9 cellular contexts compared by ENCODE assay signal in the genomic region with DNA sequence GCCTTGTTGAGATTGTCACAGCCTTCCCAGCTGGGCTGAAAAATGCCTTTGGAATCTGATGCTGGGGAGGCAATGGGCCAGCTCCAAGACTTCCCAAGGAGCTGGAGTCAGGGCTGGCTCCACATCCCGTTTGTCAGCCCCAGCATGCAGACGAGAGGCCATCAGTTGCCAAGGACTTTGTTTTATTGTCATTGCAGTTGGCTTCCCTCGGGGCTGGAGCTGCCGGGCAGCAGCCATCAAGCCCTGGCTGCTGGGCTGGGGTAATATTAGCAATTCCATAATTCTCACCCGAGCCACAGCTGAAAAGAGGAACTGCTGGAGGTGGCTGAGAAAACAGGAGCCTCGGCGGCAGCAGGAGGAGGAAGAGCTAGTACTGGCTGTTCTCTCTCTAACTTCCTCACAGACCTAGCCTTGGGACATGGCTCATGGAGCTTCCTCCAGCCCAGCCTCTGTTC.
DNase-seq lines count a peak whose midpoint lies in the region; ATAC-seq, FAIRE-seq and TF ChIP-seq lines count a peak whose summit lies in the region.
"Had no signal": no experiment of that assay in that cellular context is flagged by ENCODE, and none has a peak within 500 bp of the region (broad histone marks: within the 10 kb centered on the region; RNA-seq: fewer than 3 reads in every experiment).

No MANE protein-coding gene starts in this region.

- H3K4me2 ChIP-seq in SK-N-SH (no peak overlapping the region), GM12878 (ENCODE audit: control insufficient read depth, insufficient read depth) (no peak overlapping the region)

- H3K27ac ChIP-seq in SK-N-SH (ENCODE audit: low read depth in 2 of 2, low read length in 1 of 2) (no peak overlapping the region), GM12878 (ENCODE audit: control insufficient read depth, insufficient read depth) (no peak overlapping the region), left lung (peak overlapping the region in 1 of 2 donors; percentile 0), upper lobe of right lung (no peak overlapping the region)

- SMC1A ChIA-PET in GM12878 (lab: Charles Lee; ENCODE audit: uncharacterized antibody, unreplicated experiment), result no interaction called here

- no peaks in the 10 kb centered on the region for H3K79me2 ChIP-seq in SK-N-SH (ENCODE audit: insufficient read depth)
- H3K79me2 ChIP-seq in GM12878 (ENCODE audit: control insufficient read depth, insufficient read depth, low read length), result no peaks in the 10 kb centered on the region

- in situ Hi-C loops in GM12878 (cut with MboI), result no loop called here

- RAD21 ChIA-PET in GM12878 (lab: Charles Lee; ENCODE audit: unreplicated experiment), result no interaction called here

- no peak for FAIRE-seq in GM12878 (lab: Jason Lieb, UNC)

- 35% methylated on average over 6 of the region's 7 CpGs for WGBS in SK-N-SH (ENCODE audit: low lambda C conversion rate)
- 6% methylated on average over 7 of the region's 7 CpGs for WGBS in GM12878 (ENCODE audit: insufficient coverage, insufficient replicate concordance, low lambda C conversion rate, missing lambda C conversion rate)

- H3K9me3 ChIP-seq in SK-N-SH, result no peaks in the 10 kb centered on the region
- no peaks in the 10 kb centered on the region for H3K9me3 ChIP-seq in GM12878 (replicated peaks; ENCODE audit: control insufficient read depth, insufficient read depth, low read length)
- H3K9me3 ChIP-seq in left lung, result no peaks in the 10 kb centered on the region
- no peaks in the 10 kb centered on the region for H3K9me3 ChIP-seq in upper lobe of right lung

- CTCF ChIA-PET in SK-N-SH (lab: Yijun Ruan, JAX), result interaction anchor here (1.0 kb wide), 1 partner anchor 11 kb away, joined by 3 read pairs; no protein-coding TSS in a partner anchor
- CTCF ChIA-PET in GM12878 (lab: Yijun Ruan, JAX), result no interaction called here

- H3K4me1 ChIP-seq in SK-N-SH (ENCODE audit: control insufficient read depth in 1 of 2, insufficient read depth in 2 of 2, low read depth in 1 of 2, low read length in 1 of 2), result no peaks in the 10 kb centered on the region
- no peaks in the 10 kb centered on the region for H3K4me1 ChIP-seq in GM12878 (ENCODE audit: control insufficient read depth, insufficient read depth, low read length)
- H3K4me1 ChIP-seq in left lung, result peaks cover 9 to 13% of the 10 kb centered on the region in 2 donors
- peaks cover 12% of the 10 kb centered on the region for H3K4me1 ChIP-seq in upper lobe of right lung

- H3K36me3 ChIP-seq in SK-N-SH (replicated peaks in 1 of 2; ENCODE audit: control insufficient read depth in 1 of 2, insufficient read depth in 2 of 2, low read length in 1 of 2), result no peaks in the 10 kb centered on the region
- H3K36me3 ChIP-seq in GM12878 (ENCODE audit: control insufficient read depth in 2 of 2, insufficient read depth in 2 of 2, low read length in 1 of 2), result no peaks in the 10 kb centered on the region
- no peaks in the 10 kb centered on the region for H3K36me3 ChIP-seq in left lung
- no peaks in the 10 kb centered on the region for H3K36me3 ChIP-seq in upper lobe of right lung

- POLR2A ChIA-PET in SK-N-SH (lab: Yijun Ruan, JAX), result no interaction called here
- POLR2A ChIA-PET in GM12878 (lab: Charles Lee), result no interaction called here

- TF ChIP-seq RAD21 in SK-N-SH (IDR thresholded peaks at IDR 0.05; ENCODE audit: low read length), result no peak
- no peak for TF ChIP-seq RAD21 in GM12878 (IDR thresholded peaks at IDR 0.05; ENCODE audit: insufficient read depth, low read depth, low read length)

- H2AFZ ChIP-seq in SK-N-SH (ENCODE audit: low read depth), result no peak overlapping the region
- H2AFZ ChIP-seq in GM12878 (ENCODE audit: control insufficient read depth, low read depth, low read length), result no peak overlapping the region

- H4K20me1 ChIP-seq in SK-N-SH (ENCODE audit: insufficient read depth) (no peaks in the 10 kb centered on the region), GM12878 (ENCODE audit: control insufficient read depth, insufficient read depth) (no peaks in the 10 kb centered on the region; the same call in 1 of the 2 replicates)

- TF ChIP-seq CTCF in SK-N-SH (IDR thresholded peaks at IDR 0.05), result no peak
- no peak for TF ChIP-seq CTCF in GM12878 (IDR thresholded peaks at IDR 0.05 in 2 of 3, conservative IDR thresholded peaks at IDR 0.05 in 1 of 3; ENCODE audit: control insufficient read depth in 2 of 3, extremely low read depth in 1 of 3, insufficient read depth in 1 of 3, low read depth in 3 of 3, low read length in 3 of 3)
- no peak for TF ChIP-seq CTCF in left lung (IDR thresholded peaks at IDR 0.05)
- TF ChIP-seq CTCF in upper lobe of right lung (IDR thresholded peaks at IDR 0.05), result no peak

- ATAC-seq in SK-N-SH treated with all-trans-retinoic acid at 6 μM for 48 hours (peak; percentile 49), GM12878 (no peak), left lung (peak; percentile 80), upper lobe of right lung (peak; percentile 88), GM18873 (IDR thresholded peaks at IDR 0.05; ENCODE audit: low FRiP score, unreplicated experiment) (no peak)

- DNase-seq in SK-N-SH (no peak), GM12878 (ENCODE audit: low read depth, low spot score) (no peak), left lung (peak in 1 of 2 donors; percentile 65), upper lobe of right lung (peak; percentile 72), COR-L47 (lab: John Stamatoyannopoulos, UW) (no peak), H4 (ENCODE audit: low spot score) (no peak)
- DNase-seq: RPMI8226 had no signal

- H3F3A ChIP-seq in SK-N-SH (replicated peaks; ENCODE audit: insufficient read depth), result no peaks in the 10 kb centered on the region

- H3K4me3 ChIP-seq in SK-N-SH (ENCODE audit: low read depth in 2 of 2, low read length in 1 of 2), result no peak overlapping the region
- no peak overlapping the region for H3K4me3 ChIP-seq in GM12878
- H3K4me3 ChIP-seq in left lung, result no peak overlapping the region
- no peak overlapping the region for H3K4me3 ChIP-seq in upper lobe of right lung

- H3K27me3 ChIP-seq in SK-N-SH (ENCODE audit: insufficient read depth) (no peaks in the 10 kb centered on the region), GM12878 (replicated peaks in 1 of 2; ENCODE audit: control insufficient read depth in 2 of 2, insufficient read depth in 2 of 2, low read length in 1 of 2) (0 out of 4 replicates have a peak, but pooled peaks cover 0 to 2% of the 10 kb centered on the region in 2 experiments), left lung (no peaks in the 10 kb centered on the region), upper lobe of right lung (no peaks in the 10 kb centered on the region)

- H3K9me2 ChIP-seq in SK-N-SH, result no peaks in the 10 kb centered on the region

- BruUV-seq in GM12878 (replicated peaks; lab: Mats Ljungman, UMichigan), result no TSS peak

- intact Hi-C loops in GM12878 (cut with micrococcal nuclease; ENCODE audit: unreplicated experiment) (no loop called here), left lung (cut with DNase I) (no loop called here), upper lobe of right lung (cut with DNase I) (no loop called here)

- H3K9ac ChIP-seq in SK-N-SH (no peak overlapping the region), GM12878 (ENCODE audit: control insufficient read depth, insufficient read depth, low read length) (no peak overlapping the region)

- TF ChIP-seq EP300 in SK-N-SH (IDR thresholded peaks at IDR 0.05; ENCODE audit: borderline replicate concordance in 1 of 2, low read depth in 1 of 2, low read length in 1 of 2) (no peak), GM12878 (IDR thresholded peaks at IDR 0.05; ENCODE audit: borderline replicate concordance in 1 of 2, control insufficient read depth in 1 of 2, low read depth in 2 of 2, low read length in 2 of 2) (no peak)

- no peak for TF ChIP-seq POLR2A in GM12878 (IDR thresholded peaks at IDR 0.05; ENCODE audit: low read depth, low read length)

TF ChIP-seq in SK-N-SH treated with all-trans-retinoic acid at 6 μM for 48 hours, 23 proteins besides CTCF, POLR2A, EP300 and RAD21 (continues in another document):
- TF ChIP-seq ZFP3 (CRISPR knock-in tag; IDR thresholded peaks at IDR 0.05), result no peak
- TF ChIP-seq TCF4 (CRISPR knock-in tag; IDR thresholded peaks at IDR 0.05; ENCODE audit: borderline replicate concordance), result no peak

TF ChIP-seq in SK-N-SH, 30 proteins besides CTCF, POLR2A, EP300 and RAD21 (continues in another document):
- no peak for TF ChIP-seq CHD2 (IDR thresholded peaks at IDR 0.05; ENCODE audit: low read length, partially characterized antibody)

TF ChIP-seq in GM12878, 131 proteins besides CTCF, POLR2A, EP300 and RAD21:
- TF ChIP-seq JUNB (IDR thresholded peaks at IDR 0.05) (no peak), SPI1 (IDR thresholded peaks at IDR 0.05; ENCODE audit: borderline replicate concordance, insufficient read depth, low read depth, low read length) (0 out of 2 replicates have a peak, but pooled peaks have one; percentile 20)

Comparison
In these comparisons a context has a peak if more than half of its experiments do, and no peak if none do; other contexts are left out.
1. ATAC-seq: peak in SK-N-SH treated with all-trans-retinoic acid at 6 μM for 48 hours (single experiment), left lung (single experiment) and upper lobe of right lung (single experiment); none in GM12878 (single experiment) and GM18873 (single experiment).